Comparison of ENCODE assay signal across 8 cellular contexts in the genomic region with DNA sequence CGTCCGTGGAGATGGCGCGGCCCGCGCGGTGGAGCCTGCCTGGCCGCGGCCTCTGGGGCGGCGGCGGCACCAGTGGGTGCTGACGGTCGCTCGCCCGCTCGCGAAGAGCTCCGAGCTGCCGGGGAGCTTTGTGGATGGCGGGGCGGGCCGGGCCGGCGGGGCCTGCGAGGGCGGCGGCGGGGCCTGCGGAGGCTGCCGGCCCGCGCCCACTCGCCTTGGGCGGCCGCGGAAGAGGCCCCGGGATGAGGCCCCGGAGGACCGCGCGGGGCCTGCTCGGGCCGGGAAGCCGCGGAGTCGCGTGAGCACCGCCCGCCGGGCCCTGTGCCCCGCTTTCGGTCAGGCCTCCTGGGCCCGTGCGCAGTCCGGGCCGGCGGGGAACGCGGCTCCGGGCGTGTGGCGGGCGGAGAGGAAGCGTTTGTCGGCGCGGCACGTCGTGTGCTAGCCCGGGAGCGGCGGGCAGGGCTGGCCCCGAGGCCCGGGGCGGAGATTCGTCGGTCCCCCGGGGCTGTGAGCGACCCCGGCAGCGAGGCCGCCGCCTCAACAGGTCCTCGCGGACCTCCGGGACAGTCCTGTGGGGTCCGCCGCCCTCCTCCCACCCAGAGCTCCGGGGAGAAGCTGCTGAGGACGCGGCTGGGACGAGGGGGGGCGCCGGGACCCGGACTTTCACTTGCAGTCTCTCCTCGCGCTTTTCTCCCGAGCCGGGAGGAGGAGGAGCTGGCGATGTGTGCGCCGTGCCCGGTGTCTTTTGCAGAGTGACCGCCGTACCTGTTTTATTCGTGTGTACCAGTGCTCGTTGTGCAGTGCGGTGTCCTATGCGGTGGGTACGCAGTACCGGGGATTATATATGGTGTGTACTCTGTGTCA. TPM values are rescaled to one million over a fixed set of nuclear protein-coding genes. Genes with fewer than 3 reads are reported as not detected.
DNase-seq lines count a peak whose midpoint lies in the region; ATAC-seq, FAIRE-seq and TF ChIP-seq lines count a peak whose summit lies in the region.

No MANE protein-coding gene starts in this region.

- H3K9me3 Mint-ChIP-seq in central memory CD8-positive, alpha-beta T cell = no peaks in the 10 kb centered on the region

- ATAC-seq in central memory CD8-positive, alpha-beta T cell (replicated peaks; ENCODE audit: extremely low read depth, poor library complexity, severe bottlenecking) = peak; percentile 45

- peaks cover 39% of the 10 kb centered on the region for H4K20me1 ChIP-seq in Loucy (ENCODE audit: insufficient read depth, low read length, poor library complexity, severe bottlenecking)

- no peaks in the 10 kb centered on the region for H3F3A ChIP-seq in Loucy (ENCODE audit: low read depth)

- H3K4me3 Mint-ChIP-seq in central memory CD8-positive, alpha-beta T cell = peak overlapping the region; percentile 83

- H3K4me3 ChIP-seq in GM12865 (ENCODE audit: low read depth, low read length) (peak overlapping the region; percentile 72), Loucy (ENCODE audit: low read length, poor library complexity, severe bottlenecking) (peak overlapping the region; percentile 87), kidney epithelial cell (ENCODE audit: low read depth, low read length) (peak overlapping the region; percentile 81)

- H3K27me3 ChIP-seq in Loucy (ENCODE audit: insufficient read depth, low read length, poor library complexity, severe bottlenecking) (no peaks in the 10 kb centered on the region), kidney epithelial cell (ENCODE audit: control insufficient read depth, insufficient read depth, low read length) (no peaks in the 10 kb centered on the region)

- H3K4me2 ChIP-seq in Loucy (ENCODE audit: low read depth, low read length, poor library complexity, severe bottlenecking) = peak overlapping the region; percentile 67

- TF ChIP-seq CTCF in GM12865 (IDR thresholded peaks at IDR 0.05; ENCODE audit: insufficient read depth, low read depth, low read length, missing control alignments) (no peak), Loucy (conservative IDR thresholded peaks at IDR 0.05; ENCODE audit: low read length) (no peak), kidney epithelial cell (IDR thresholded peaks at IDR 0.05; ENCODE audit: insufficient read depth, low read length, poor library complexity, severe bottlenecking) (no peak)

- H3K27me3 Mint-ChIP-seq in central memory CD8-positive, alpha-beta T cell = no peaks in the 10 kb centered on the region

- no peaks in the 10 kb centered on the region for H3K9me2 ChIP-seq in Loucy (replicated peaks; ENCODE audit: low read depth, low read length)

- H3K9me3 ChIP-seq in Loucy (ENCODE audit: insufficient read depth, low read depth, low read length) = no peaks in the 10 kb centered on the region

- H3K79me2 ChIP-seq in Loucy (ENCODE audit: insufficient read depth, low read length) = peaks cover 70% of the 10 kb centered on the region

- no peak for FAIRE-seq in H54 (lab: Jason Lieb, UNC)

- H3K4me1 Mint-ChIP-seq in central memory CD8-positive, alpha-beta T cell = peaks cover 37% of the 10 kb centered on the region

- DNase-seq in GM12865 (ENCODE audit: low read depth) (peak; percentile 75), H54 (ENCODE audit: insufficient read length, low spot score) (peak; percentile 23), kidney epithelial cell (ENCODE audit: low read depth) (no peak), OCI-M2 (lab: John Stamatoyannopoulos, UW; ENCODE audit: unreplicated experiment) (no peak)
- peak; percentile 73 for DNase-seq in activated CD4-positive, CD25-positive, alpha-beta regulatory T cell treated with anti-CD3 and anti-CD28 coated beads, Interleukin-2, amount 50 U/mL, for 72 hours
- DNase-seq in central memory CD8-positive, alpha-beta T cell (ENCODE audit: low spot score in 2 of 2) = peak; percentile 51 to 56
- peak; percentile 38 to 42 for DNase-seq in stimulated activated CD4-positive, alpha-beta T cell treated with anti-CD3 and anti-CD28 coated beads, Interleukin-15, amount 100 ng/mL, for 48 hours (ENCODE audit: low read depth in 2 of 2)

- no peaks in the 10 kb centered on the region for H3K36me3 ChIP-seq in Loucy (ENCODE audit: insufficient read depth, low read length)
- H3K36me3 ChIP-seq in kidney epithelial cell (ENCODE audit: control insufficient read depth, insufficient read depth, low read length) = no peaks in the 10 kb centered on the region

- H2AFZ ChIP-seq in Loucy (ENCODE audit: low read length) = peak overlapping the region; percentile 19

- peaks cover 52% of the 10 kb centered on the region for H3K4me1 ChIP-seq in Loucy (ENCODE audit: insufficient read depth, low read length, poor library complexity, severe bottlenecking)

- H3K36me3 Mint-ChIP-seq in central memory CD8-positive, alpha-beta T cell (ENCODE audit: insufficient read depth) = peaks cover 14% of the 10 kb centered on the region

- TF ChIP-seq POLR2A in H54 (IDR thresholded peaks at IDR 0.05; ENCODE audit: low read depth, low read length) = no peak; the same call in 1 of the 2 replicates

- peak overlapping the region; percentile 65 for H3K27ac Mint-ChIP-seq in central memory CD8-positive, alpha-beta T cell (ENCODE audit: low read depth)

- peak overlapping the region; percentile 86 for H3K9ac ChIP-seq in Loucy (ENCODE audit: low read depth, low read length, poor library complexity, severe bottlenecking)

RNA-seq across cellular contexts. Expression of gene ZMYND11, which starts 0.6 kb away (rescaled TPM):
- total RNA-seq in kidney epithelial cell = 57.0 and 60.0 TPM in 2 replicates

Comparison
In these comparisons a context has a peak if more than half of its experiments do, and no peak if none do; other contexts are left out.
1. DNase-seq: peak in GM12865 (single experiment), H54 (single experiment), activated CD4-positive, CD25-positive, alpha-beta regulatory T cell treated with anti-CD3 and anti-CD28 coated beads, Interleukin-2, amount 50 U/mL, for 72 hours (single experiment), central memory CD8-positive, alpha-beta T cell (2 of 2) and stimulated activated CD4-positive, alpha-beta T cell treated with anti-CD3 and anti-CD28 coated beads, Interleukin-15, amount 100 ng/mL, for 48 hours (2 of 2); none in kidney epithelial cell (single experiment) and OCI-M2 (single experiment).
2. Peak in every context shown above with its lines, with median percentiles within 50 percentile points of each other: H3K4me3 ChIP-seq.